ENCODE assay signal across 21 cellular contexts in the genomic region with DNA sequence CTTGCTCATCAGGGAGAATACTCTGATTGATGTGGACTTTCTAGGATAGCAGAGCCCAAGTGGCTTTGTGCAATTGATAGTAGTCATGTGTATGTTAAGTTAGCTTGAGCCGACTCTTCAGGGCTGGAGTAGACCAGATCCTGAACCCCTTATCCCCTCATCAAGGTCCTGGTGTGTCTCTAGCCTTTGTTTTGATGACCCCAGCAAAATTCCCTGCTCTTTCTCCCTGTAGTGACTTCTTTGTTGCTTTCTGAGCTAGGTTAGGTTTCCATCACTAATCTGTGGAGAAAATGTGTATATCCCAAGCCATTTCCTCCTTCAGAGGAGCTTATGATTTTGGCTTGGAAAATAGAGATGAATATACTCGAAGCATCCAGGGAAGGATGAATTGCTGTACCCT.
"Had no signal": no experiment of that assay in that cellular context is flagged by ENCODE, and none has a peak within 500 bp of the region (broad histone marks: within the 10 kb centered on the region; RNA-seq: fewer than 3 reads in every experiment).

No MANE protein-coding gene starts in this region.

- H3K27ac ChIP-seq: brain microvascular endothelial cell, SK-N-MC, skin epidermis had no signal

- DNase-seq: activated CD4-positive, alpha-beta T cell treated with anti-CD3 and anti-CD28 coated beads, Interleukin-2, amount 10 ng/mL, durations not matched to agents 7 days and 5 days; activated CD8-positive, alpha-beta memory T cell treated with anti-CD3 and anti-CD28 coated beads, Interleukin-2, amount 50 U/mL, for 48 hours; activated gamma-delta T cell; activated T-cell treated with anti-CD3 and anti-CD28 coated beads, Interleukin-2, amount 50 U/mL, for 72 hours; brain microvascular endothelial cell; effector memory CD4-positive, alpha-beta T cell; foreskin fibroblast; head of caudate nucleus; left colon; mucosa of descending colon; naive thymus-derived CD8-positive, alpha-beta T cell; stimulated activated CD4-positive, alpha-beta T cell treated with anti-CD3 and anti-CD28 coated beads, Interleukin-4, amount 100 ng/mL, for 4 hours; stimulated activated CD8-positive, alpha-beta memory T cell treated with anti-CD3 and anti-CD28 coated beads, Interleukin-4, amount 100 ng/mL, for 48 hours; stimulated activated naive CD8-positive, alpha-beta T cell treated with anti-CD3 and anti-CD28 coated beads, Interleukin-15, Interleukin-2, amounts not matched to agents 100 U/mL and 50 U/mL, for 24 hours; T-cell; T-helper 9 cell had no signal

- H3K27ac Mint-ChIP-seq: activated T-cell treated with anti-CD3 and anti-CD28 coated beads, Interleukin-2, amount 50 U/mL, for 72 hours; T-cell had no signal

- H3K9me3 Mint-ChIP-seq: activated CD4-positive, alpha-beta T cell treated with anti-CD3 and anti-CD28 coated beads, Interleukin-2, amount 10 ng/mL, durations not matched to agents 7 days and 5 days; activated naive CD4-positive, alpha-beta T cell treated with anti-CD3 and anti-CD28 coated beads, Interleukin-2, amount 50 U/mL, for 72 hours; activated T-cell treated with anti-CD3 and anti-CD28 coated beads, Interleukin-2, amount 50 U/mL, for 72 hours; naive thymus-derived CD8-positive, alpha-beta T cell; T-cell had no signal

- ATAC-seq: left colon; mucosa of descending colon; naive thymus-derived CD8-positive, alpha-beta T cell; stimulated activated naive CD8-positive, alpha-beta T cell treated with anti-CD3 and anti-CD28 coated beads, Interleukin-15, Interleukin-2, amounts not matched to agents 100 U/mL and 50 U/mL, for 24 hours; T-cell had no signal

- H3K4me3 ChIP-seq: lung, mucosa of descending colon, SK-N-MC, skin epidermis, tibial nerve had no signal

- H3K4me3 Mint-ChIP-seq: activated CD4-positive, alpha-beta T cell treated with anti-CD3 and anti-CD28 coated beads, Interleukin-2, amount 10 ng/mL, durations not matched to agents 7 days and 5 days; activated T-cell treated with anti-CD3 and anti-CD28 coated beads, Interleukin-2, amount 50 U/mL, for 72 hours; naive thymus-derived CD8-positive, alpha-beta T cell; T-cell had no signal

- H3K27me3 Mint-ChIP-seq: activated CD4-positive, alpha-beta T cell treated with anti-CD3 and anti-CD28 coated beads, Interleukin-2, amount 10 ng/mL, durations not matched to agents 7 days and 5 days; naive thymus-derived CD8-positive, alpha-beta T cell; T-cell had no signal

- H3K9me3 ChIP-seq: mucosa of descending colon, tibial nerve had no signal

- H3K36me3 Mint-ChIP-seq: naive thymus-derived CD8-positive, alpha-beta T cell; T-cell had no signal
